ENCODE assay signal across 8 cellular contexts in genomic region chr1:204503122-204503912, GRCh38.
DNase-seq lines count a peak whose midpoint lies in the region; ATAC-seq and TF ChIP-seq lines count a peak whose summit lies in the region.

No MANE protein-coding gene starts in this region.

- no peaks in the 10 kb centered on the region for H3K9me3 ChIP-seq in neutrophil

- no peak overlapping the region for H3K27ac ChIP-seq in RWPE1
- H3K27ac ChIP-seq in neutrophil = peak overlapping the region; percentile 60

- no peaks in the 10 kb centered on the region for H3K36me3 ChIP-seq in neutrophil

- POLR2A ChIA-PET in RWPE1 (lab: Yijun Ruan, JAX; ENCODE audit: low non-redundant PET) = no interaction called here

- peaks cover 2% of the 10 kb centered on the region for H3K27me3 Mint-ChIP-seq in activated naive CD4-positive, alpha-beta T cell treated with anti-CD3 and anti-CD28 coated beads, Interleukin-2, amount 50 U/mL, for 24 hours

- ATAC-seq in GM21619 (IDR thresholded peaks at IDR 0.05; ENCODE audit: unreplicated experiment) = no peak

- H3K9me3 Mint-ChIP-seq in activated naive CD4-positive, alpha-beta T cell treated with anti-CD3 and anti-CD28 coated beads, Interleukin-2, amount 50 U/mL, for 24 hours = no peaks in the 10 kb centered on the region

- TF ChIP-seq CTCF in RWPE1 (conservative IDR thresholded peaks at IDR 0.05; ENCODE audit: low read depth) (peak; percentile 77), epithelial cell of esophagus (IDR thresholded peaks at IDR 0.05; ENCODE audit: insufficient read depth, low read depth, low read length, missing control alignments) (peak; percentile 59), neutrophil (IDR thresholded peaks at IDR 0.05) (peak; percentile 80)

- CTCF ChIA-PET in RWPE1 (lab: Yijun Ruan, JAX) = interaction anchor here (0.5 to 3.3 kb wide), 50 partner anchors 10 to 634 kb away, joined by 3 to 37 read pairs (median 4); partner anchors contain the start of genes MDM4, PIK3C2B and PPP1R15B

- peak overlapping the region; percentile 49 for H3K4me3 Mint-ChIP-seq in activated naive CD4-positive, alpha-beta T cell treated with anti-CD3 and anti-CD28 coated beads, Interleukin-2, amount 50 U/mL, for 24 hours

- DNase-seq in activated naive CD4-positive, alpha-beta T cell treated with anti-CD3 and anti-CD28 coated beads, Interleukin-2, amount 50 U/mL, for 16 hours = no peak
- DNase-seq in NCI-H1048 (lab: John Stamatoyannopoulos, UW) = peak; percentile 54
- peak; percentile 65 for DNase-seq in RWPE1 (ENCODE audit: low spot score)
- peak; percentile 75 for DNase-seq in epithelial cell of esophagus (ENCODE audit: low read depth)
- DNase-seq in activated T-cell treated with anti-CD3 and anti-CD28 coated beads for 4 hours = no peak

- H3K4me3 ChIP-seq in epithelial cell of esophagus (ENCODE audit: low read length) (no peak overlapping the region), neutrophil (ENCODE audit: low read depth in 1 of 2, low read length in 1 of 2) (no peak overlapping the region)

- peaks cover 39% of the 10 kb centered on the region for H3K4me1 Mint-ChIP-seq in activated naive CD4-positive, alpha-beta T cell treated with anti-CD3 and anti-CD28 coated beads, Interleukin-2, amount 50 U/mL, for 24 hours

- H3K27ac Mint-ChIP-seq in activated naive CD4-positive, alpha-beta T cell treated with anti-CD3 and anti-CD28 coated beads, Interleukin-2, amount 50 U/mL, for 24 hours = peak overlapping the region; percentile 71

- peaks cover 2% of the 10 kb centered on the region for H3K36me3 Mint-ChIP-seq in activated naive CD4-positive, alpha-beta T cell treated with anti-CD3 and anti-CD28 coated beads, Interleukin-2, amount 50 U/mL, for 24 hours

- H3K27me3 ChIP-seq in neutrophil = peaks cover 3% of the 10 kb centered on the region

- peaks cover 35 to 44% of the 10 kb centered on the region in 2 experiments for H3K4me1 ChIP-seq in neutrophil (ENCODE audit: control insufficient read depth in 1 of 2, insufficient read depth in 1 of 2, low read depth in 1 of 2, low read length in 1 of 2)

Comparison
In these comparisons a context has a peak if more than half of its experiments do, and no peak if none do; other contexts are left out.
1. DNase-seq: peak in NCI-H1048 (single experiment), RWPE1 (single experiment) and epithelial cell of esophagus (single experiment); none in activated naive CD4-positive, alpha-beta T cell treated with anti-CD3 and anti-CD28 coated beads, Interleukin-2, amount 50 U/mL, for 16 hours (single experiment) and activated T-cell treated with anti-CD3 and anti-CD28 coated beads for 4 hours (single experiment).
2. Peak in every context shown above with its lines, with median percentiles within 50 percentile points of each other: CTCF ChIP-seq.